ENCODE assay signal across 8 cellular contexts in genomic region chr1:39105841-39106765, GRCh38.
DNase-seq lines count a peak whose midpoint lies in the region; ATAC-seq, FAIRE-seq and TF ChIP-seq lines count a peak whose summit lies in the region.

No MANE protein-coding gene starts in this region.

- no peak overlapping the region for H3K4me3 Mint-ChIP-seq in activated T-helper 17 cell treated with anti-CD3 and anti-CD28 coated beads, Interleukin-2, amount 50 U/mL, for 72 hours

- no peak for FAIRE-seq in pancreas (lab: Jason Lieb, UNC)

- WGBS in pancreas, 2 donors = 1% methylated on average over 39 of the region's 39 CpGs

- peak overlapping the region; percentile 82 for H3K9ac ChIP-seq in DND-41 (ENCODE audit: low read depth, low read length)

- H2AFZ ChIP-seq in DND-41 (ENCODE audit: low read depth, low read length) = peak overlapping the region; percentile 82

- peak; percentile 45 for DNase-seq in DND-41
- DNase-seq in GOT3 (lab: John Stamatoyannopoulos, UW) = peak; percentile 31
- peak; percentile 47 to 86 for DNase-seq in NCI-H526 (lab: John Stamatoyannopoulos, UW)
- DNase-seq in Right ventricle myocardium inferior (ENCODE audit: missing footprints) = peak; percentile 78
- DNase-seq in pancreas = peak; percentile 58 to 88 (median 78)
- DNase-seq in occipital lobe (lab: John Stamatoyannopoulos, UW) = no peak

- H3K27ac ChIP-seq in DND-41 (ENCODE audit: low read length) = peak overlapping the region; percentile 49; the same call in 1 of the 2 replicates
- H3K27ac ChIP-seq in pancreas = peak overlapping the region; percentile 83 to 95 (median 90)

- ATAC-seq in DND-41 (ENCODE audit: insufficient read depth, low read depth) (peak; percentile 46), Right ventricle myocardium inferior (peak; percentile 20), pancreas (peak; percentile 39 to 61 (median 53)), HG03565 (IDR thresholded peaks at IDR 0.05; ENCODE audit: unreplicated experiment) (no peak)
- peak; percentile 37 for ATAC-seq in activated T-helper 17 cell treated with anti-CD3 and anti-CD28 coated beads, Interleukin-2, amount 50 U/mL, for 72 hours (replicated peaks)

- peaks cover 34% of the 10 kb centered on the region for H3K4me1 Mint-ChIP-seq in activated T-helper 17 cell treated with anti-CD3 and anti-CD28 coated beads, Interleukin-2, amount 50 U/mL, for 72 hours

- H3K4me1 ChIP-seq in DND-41 (ENCODE audit: insufficient read depth, low read length) (peaks cover 38% of the 10 kb centered on the region), pancreas (peaks cover 6 to 39% (median 10%) of the 10 kb centered on the region in 3 donors)

- peak overlapping the region; percentile 84 for H3K27ac Mint-ChIP-seq in activated T-helper 17 cell treated with anti-CD3 and anti-CD28 coated beads, Interleukin-2, amount 50 U/mL, for 72 hours

- peaks cover 9% of the 10 kb centered on the region; the same call in 1 of the 2 replicates for H4K20me1 ChIP-seq in DND-41 (ENCODE audit: insufficient read depth, low read length)

- TF ChIP-seq CTCF in DND-41 (IDR thresholded peaks at IDR 0.05; ENCODE audit: borderline replicate concordance, extremely low read depth, low read length, poor library complexity, severe bottlenecking) = no peak
- TF ChIP-seq CTCF in pancreas (IDR thresholded peaks at IDR 0.05) = no peak

- H3K79me2 ChIP-seq in DND-41 (ENCODE audit: insufficient read depth, low read length) = peaks cover 23% of the 10 kb centered on the region

- H3K36me3 Mint-ChIP-seq in activated T-helper 17 cell treated with anti-CD3 and anti-CD28 coated beads, Interleukin-2, amount 50 U/mL, for 72 hours (ENCODE audit: low read depth) = peaks cover 6% of the 10 kb centered on the region

- H3K36me3 ChIP-seq in DND-41 (ENCODE audit: insufficient read depth, low read length) (no peaks in the 10 kb centered on the region), pancreas (no peaks in the 10 kb centered on the region)

- peaks cover 21% of the 10 kb centered on the region for H3K27me3 ChIP-seq in DND-41 (ENCODE audit: insufficient read depth, low read length, poor library complexity)
- H3K27me3 ChIP-seq in pancreas = no peaks in the 10 kb centered on the region

- H3K9me3 ChIP-seq in DND-41 (ENCODE audit: insufficient read depth, low read length, severe bottlenecking) (no peaks in the 10 kb centered on the region), pancreas (no peaks in the 10 kb centered on the region)

- H3K4me3 ChIP-seq in DND-41 (ENCODE audit: low read depth in 1 of 2, low read length in 2 of 2) = peak overlapping the region; percentile 54 to 81; a peak in 3 of 4 replicates
- peak overlapping the region; percentile 61 to 92 (median 86) for H3K4me3 ChIP-seq in pancreas

- peak overlapping the region; percentile 85 for H3K4me2 ChIP-seq in DND-41 (ENCODE audit: insufficient read depth, low read length)

- intact Hi-C loops in Right ventricle myocardium inferior (cut with DNase I) = loop anchor here (2.0 to 10.0 kb wide), 2 partner anchors 27 to 439 kb away; no protein-coding TSS in a partner anchor
- intact Hi-C loops in pancreas (cut with DNase I) = loop anchor here in 1 of 3 donors (10.0 kb wide), 1 partner anchor 269 kb away; no protein-coding TSS in a partner anchor

- H3K27me3 Mint-ChIP-seq in activated T-helper 17 cell treated with anti-CD3 and anti-CD28 coated beads, Interleukin-2, amount 50 U/mL, for 72 hours = no peaks in the 10 kb centered on the region

- no peaks in the 10 kb centered on the region for H3K9me3 Mint-ChIP-seq in activated T-helper 17 cell treated with anti-CD3 and anti-CD28 coated beads, Interleukin-2, amount 50 U/mL, for 72 hours
